In genomic region chr2:173957517-173957916, GRCh38 we compare ENCODE assay signal across 21 cellular contexts. TPM values are rescaled to one million over a fixed set of nuclear protein-coding genes. Genes with fewer than 3 reads are reported as not detected.
DNase-seq lines count a peak whose midpoint lies in the region; ATAC-seq and TF ChIP-seq lines count a peak whose summit lies in the region.
"Had no signal": no experiment of that assay in that cellular context is flagged by ENCODE, and none has a peak within 500 bp of the region (broad histone marks: within the 10 kb centered on the region; RNA-seq: fewer than 3 reads in every experiment).

No MANE protein-coding gene starts in this region.

- POLR2A ChIA-PET in MCF 10A (lab: Yijun Ruan, JAX), result no interaction called here

- no peak for TF ChIP-seq POLR2A in vagina (IDR thresholded peaks at IDR 0.05)

- CTCF ChIA-PET in MCF 10A (lab: Yijun Ruan, JAX) (no interaction called here), mammary epithelial cell (lab: Charles Lee; ENCODE audit: low non-redundant PET) (no interaction called here)

- H3K9me3 Mint-ChIP-seq in MCF 10A (ENCODE audit: unreplicated experiment) (no peaks in the 10 kb centered on the region), immature natural killer cell (no peaks in the 10 kb centered on the region), GM23338 (peaks cover 4% of the 10 kb centered on the region; the same call in 2 of the 3 replicates)
- no peaks in the 10 kb centered on the region for H3K9me3 Mint-ChIP-seq in activated T-helper 2 cell treated with anti-CD3 and anti-CD28 coated beads, Interferon-gamma antibody, Interleukin-2, Interleukin-4, amounts not matched to agents 10 μg/mL and 5 μg/mL and 100 μg/mL, durations not matched to agents 14 hours and 24 hours and 36 hours

- dilution Hi-C loops in mammary epithelial cell (cut with HindIII; ENCODE audit: low sequenced_read_pairs), result no loop called here

- H3K4me3 ChIP-seq in mammary epithelial cell (replicated peaks in 1 of 3; ENCODE audit: insufficient read depth in 1 of 3, low read depth in 2 of 3, low read length in 3 of 3) (no peak overlapping the region), vagina (no peak overlapping the region), GM23338 (no peak overlapping the region)
- H3K4me3 ChIP-seq: coronary artery, spleen, uterus had no signal

- H3K9me2 ChIP-seq in GM23338 (ENCODE audit: insufficient read depth), result no peaks in the 10 kb centered on the region

- H3K27me3 ChIP-seq in mammary epithelial cell (ENCODE audit: insufficient read depth, low read length) (no peaks in the 10 kb centered on the region), vagina (no peaks in the 10 kb centered on the region), GM23338 (ENCODE audit: insufficient read depth) (no peaks in the 10 kb centered on the region)
- H3K27me3 ChIP-seq: spleen, uterus had no signal

- H3K4me1 ChIP-seq in mammary epithelial cell (ENCODE audit: insufficient read depth, low read length), result peaks cover 5% of the 10 kb centered on the region
- H3K4me1 ChIP-seq in vagina, result peaks cover 99% of the 10 kb centered on the region
- peaks cover 10% of the 10 kb centered on the region; the same call in 1 of the 2 replicates for H3K4me1 ChIP-seq in GM23338 (ENCODE audit: insufficient read depth)

- H3K4me2 ChIP-seq in mammary epithelial cell (ENCODE audit: insufficient read depth, low read depth, low read length), result no peak overlapping the region
- H3K4me2 ChIP-seq in GM23338, result no peak overlapping the region
- H3K4me2 ChIP-seq: KMS-11 had no signal

- H3K9ac ChIP-seq in mammary epithelial cell (ENCODE audit: insufficient read depth, low read length), result no peak overlapping the region
- H3K9ac ChIP-seq: KMS-11 had no signal

- no TSS peak for BruUV-seq in MCF 10A (replicated peaks; lab: Mats Ljungman, UMichigan)
- no TSS peak for BruUV-seq in mammary epithelial cell (replicated peaks; lab: Mats Ljungman, UMichigan)

- intact Hi-C loops in MCF 10A (cut with micrococcal nuclease), result no loop called here
- intact Hi-C loops in mammary epithelial cell (cut with micrococcal nuclease), result no loop called here
- intact Hi-C loops in activated T-helper 2 cell treated with anti-CD3 and anti-CD28 coated beads, Interferon-gamma antibody, Interleukin-2, Interleukin-4, amounts not matched to agents 10 μg/mL and 5 μg/mL and 100 μg/mL, durations not matched to agents 14 hours and 24 hours and 36 hours (cut with micrococcal nuclease), result no loop called here
- intact Hi-C loops in vagina (cut with DNase I), result no loop called here

- no peaks in the 10 kb centered on the region for H3F3A ChIP-seq in GM23338 (replicated peaks; ENCODE audit: low read depth)

- in situ Hi-C loops in mammary epithelial cell (cut with MboI; ENCODE audit: low sequenced_read_pairs in 2 of 2), result no loop called here

- H3K9me3 ChIP-seq in mammary epithelial cell (replicated peaks; ENCODE audit: insufficient read depth, low read length), result no peaks in the 10 kb centered on the region
- H3K9me3 ChIP-seq in vagina, result no peaks in the 10 kb centered on the region

- no peak overlapping the region for H2AFZ ChIP-seq in mammary epithelial cell (ENCODE audit: low read depth, low read length)
- no peak overlapping the region for H2AFZ ChIP-seq in GM23338

- DNase-seq in MCF 10A (ENCODE audit: unreplicated experiment) (no peak), mammary epithelial cell (no peak), immature natural killer cell (no peak), vagina (ENCODE audit: extremely low spot score in 2 of 2) (no peak), GM23338 (ENCODE audit: low spot score) (no peak), kidney tubule cell (ENCODE audit: low spot score) (no peak), COLO668 (lab: John Stamatoyannopoulos, UW; ENCODE audit: unreplicated experiment) (no peak)
- no peak for DNase-seq in activated T-helper 2 cell treated with anti-CD3 and anti-CD28 coated beads, Interferon-gamma antibody, Interleukin-2, Interleukin-4, amounts not matched to agents 10 μg/mL and 5 μg/mL and 100 μg/mL, durations not matched to agents 14 hours and 24 hours and 36 hours (ENCODE audit: low spot score)
- DNase-seq: activated CD4-positive, alpha-beta T cell treated with anti-CD3 and anti-CD28 coated beads for 1 hour; amygdala; kidney; NCI-H1417 treated with DMSO at 0.1 percent for 48 hours; NCI-H226; posterior cingulate gyrus; Right ventricle myocardium superior; spleen; stimulated activated naive CD4-positive, alpha-beta T cell treated with Interleukin-2 at 50 U/mL for 16 hours; uterus had no signal

- H3K4me1 Mint-ChIP-seq in MCF 10A (ENCODE audit: insufficient read depth, unreplicated experiment) (peaks cover 30% of the 10 kb centered on the region), immature natural killer cell (peaks cover 88 to 98% of the 10 kb centered on the region in 2 donors), GM23338 (peaks cover 24% of the 10 kb centered on the region)
- H3K4me1 Mint-ChIP-seq in activated T-helper 2 cell treated with anti-CD3 and anti-CD28 coated beads, Interferon-gamma antibody, Interleukin-2, Interleukin-4, amounts not matched to agents 10 μg/mL and 5 μg/mL and 100 μg/mL, durations not matched to agents 14 hours and 24 hours and 36 hours (ENCODE audit: low read depth), result peaks cover 73% of the 10 kb centered on the region

- no peaks in the 10 kb centered on the region for H3K27me3 Mint-ChIP-seq in MCF 10A (ENCODE audit: insufficient read depth, unreplicated experiment)
- H3K27me3 Mint-ChIP-seq in activated T-helper 2 cell treated with anti-CD3 and anti-CD28 coated beads, Interferon-gamma antibody, Interleukin-2, Interleukin-4, amounts not matched to agents 10 μg/mL and 5 μg/mL and 100 μg/mL, durations not matched to agents 14 hours and 24 hours and 36 hours (ENCODE audit: low read depth), result no peaks in the 10 kb centered on the region
- peaks cover 0 to 3% (median 2%) of the 10 kb centered on the region in 3 donors for H3K27me3 Mint-ChIP-seq in immature natural killer cell (ENCODE audit: low read depth in 3 of 3)
- H3K27me3 Mint-ChIP-seq in GM23338 (ENCODE audit: insufficient read depth, low read depth, poor library complexity), result no peaks in the 10 kb centered on the region

- no peak overlapping the region for H3K27ac ChIP-seq in mammary epithelial cell (ENCODE audit: insufficient read depth, low read depth, low read length)
- peak overlapping the region; percentile 24 for H3K27ac ChIP-seq in vagina
- no peak overlapping the region for H3K27ac ChIP-seq in GM23338 (ENCODE audit: low read depth)
- H3K27ac ChIP-seq: coronary artery, KMS-11 had no signal

- H3K36me3 ChIP-seq in mammary epithelial cell (ENCODE audit: insufficient read depth, low read length) (peaks cover 28% of the 10 kb centered on the region), vagina (peaks cover 3 to 33% of the 10 kb centered on the region in 2 donors), GM23338 (ENCODE audit: insufficient read depth) (peaks cover 31% of the 10 kb centered on the region)

- H3K27ac Mint-ChIP-seq in MCF 10A (ENCODE audit: low read depth, unreplicated experiment) (peak overlapping the region; percentile 12), immature natural killer cell (peak overlapping the region in 2 of 6 donors; percentile 21 to 43), GM23338 (no peak overlapping the region; the same call in 1 of the 2 replicates)
- H3K27ac Mint-ChIP-seq in activated T-helper 2 cell treated with anti-CD3 and anti-CD28 coated beads, Interferon-gamma antibody, Interleukin-2, Interleukin-4, amounts not matched to agents 10 μg/mL and 5 μg/mL and 100 μg/mL, durations not matched to agents 14 hours and 24 hours and 36 hours, result peak overlapping the region; percentile 60

- ATAC-seq in GM23338, result no peak
- ATAC-seq: esophagus mucosa had no signal

- WGBS in mammary epithelial cell (ENCODE audit: low coverage, missing lambda C conversion rate), result 42% methylated on average over 2 of the region's 2 CpGs

- TF ChIP-seq CTCF in MCF 10A (IDR thresholded peaks at IDR 0.05; ENCODE audit: unreplicated experiment), result no peak
- no peak for TF ChIP-seq CTCF in mammary epithelial cell (conservative IDR thresholded peaks at IDR 0.05 in 1 of 2, IDR thresholded peaks at IDR 0.05 in 1 of 2; ENCODE audit: extremely low read depth in 1 of 2, insufficient read depth in 1 of 2, low read depth in 1 of 2, low read length in 2 of 2)
- TF ChIP-seq CTCF in vagina (IDR thresholded peaks at IDR 0.05), result no peak
- no peak for TF ChIP-seq CTCF in GM23338 (conservative IDR thresholded peaks at IDR 0.05; ENCODE audit: low read depth in 2 of 2)

- H3K36me3 Mint-ChIP-seq in MCF 10A (ENCODE audit: insufficient read depth, unreplicated experiment) (peaks cover 60% of the 10 kb centered on the region), immature natural killer cell (peaks cover 6 to 24% (median 18%) of the 10 kb centered on the region in 3 donors), GM23338 (ENCODE audit: low read depth) (peaks cover 60% of the 10 kb centered on the region)
- peaks cover 86% of the 10 kb centered on the region for H3K36me3 Mint-ChIP-seq in activated T-helper 2 cell treated with anti-CD3 and anti-CD28 coated beads, Interferon-gamma antibody, Interleukin-2, Interleukin-4, amounts not matched to agents 10 μg/mL and 5 μg/mL and 100 μg/mL, durations not matched to agents 14 hours and 24 hours and 36 hours (ENCODE audit: low read depth)

- H4K20me1 ChIP-seq in mammary epithelial cell (ENCODE audit: insufficient read depth, low read length) (peaks cover 2% of the 10 kb centered on the region), GM23338 (replicated peaks; ENCODE audit: insufficient read depth) (peaks cover 53% of the 10 kb centered on the region)

- H3K79me2 ChIP-seq in mammary epithelial cell (ENCODE audit: insufficient read depth, low read length) (peaks cover 100% of the 10 kb centered on the region), GM23338 (replicated peaks; ENCODE audit: insufficient read depth) (peaks cover 100% of the 10 kb centered on the region)

- H3K4me3 Mint-ChIP-seq in MCF 10A (ENCODE audit: unreplicated experiment) (no peak overlapping the region), immature natural killer cell (peak overlapping the region in 4 of 5 donors; percentile 15 to 51 (median 19)), GM23338 (no peak overlapping the region)
- peak overlapping the region; percentile 13 for H3K4me3 Mint-ChIP-seq in activated T-helper 2 cell treated with anti-CD3 and anti-CD28 coated beads, Interferon-gamma antibody, Interleukin-2, Interleukin-4, amounts not matched to agents 10 μg/mL and 5 μg/mL and 100 μg/mL, durations not matched to agents 14 hours and 24 hours and 36 hours (ENCODE audit: low read depth)

TF ChIP-seq in GM23338, 12 proteins besides CTCF, POLR2A, EP300 and RAD21 (continues in another document):
- TF ChIP-seq NANOG (IDR thresholded peaks at IDR 0.05; ENCODE audit: borderline replicate concordance), result no peak

RNA-seq across cellular contexts. Expression of gene SP3, which starts 7.7 kb away (rescaled TPM):
- total RNA-seq in MCF 10A (2022) (62.1 and 73.8 TPM in 2 replicates), mammary epithelial cell (10 to 100 TPM; 64.1 to 79.5 TPM), vagina (119 TPM)
- polyA plus RNA-seq in mammary epithelial cell (28.5 TPM), immature natural killer cell (10 to 100 TPM; 48.6 to 77.4 (median 53.2) TPM), GM23338 (2016; fragmentation: Nextera tagmentation; extraction: Ambion mirVana) (21.9 and 24.1 TPM in 2 replicates)
- polyA minus RNA-seq in mammary epithelial cell, result 87.4 TPM
- 104 and 105 TPM in 2 replicates for total RNA-seq in activated T-helper 2 cell treated with anti-CD3 and anti-CD28 coated beads, Interferon-gamma antibody, Interleukin-2, Interleukin-4, amounts not matched to agents 10 μg/mL and 5 μg/mL and 100 μg/mL, durations not matched to agents 14 hours and 24 hours and 36 hours
- 96.9 and 110 TPM in 2 replicates for total RNA-seq in GM23338 (2014; rRNA removed; shearing (Covaris generic))

Comparison
In these comparisons a context has a peak if more than half of its experiments do, and no peak if none do; other contexts are left out.
1. H3K4me3 Mint-ChIP-seq: peak in activated T-helper 2 cell treated with anti-CD3 and anti-CD28 coated beads, Interferon-gamma antibody, Interleukin-2, Interleukin-4, amounts not matched to agents 10 μg/mL and 5 μg/mL and 100 μg/mL, durations not matched to agents 14 hours and 24 hours and 36 hours (single experiment) and immature natural killer cell (4 of 5); none in MCF 10A (single experiment) and GM23338 (single experiment).